In the genomic region with DNA sequence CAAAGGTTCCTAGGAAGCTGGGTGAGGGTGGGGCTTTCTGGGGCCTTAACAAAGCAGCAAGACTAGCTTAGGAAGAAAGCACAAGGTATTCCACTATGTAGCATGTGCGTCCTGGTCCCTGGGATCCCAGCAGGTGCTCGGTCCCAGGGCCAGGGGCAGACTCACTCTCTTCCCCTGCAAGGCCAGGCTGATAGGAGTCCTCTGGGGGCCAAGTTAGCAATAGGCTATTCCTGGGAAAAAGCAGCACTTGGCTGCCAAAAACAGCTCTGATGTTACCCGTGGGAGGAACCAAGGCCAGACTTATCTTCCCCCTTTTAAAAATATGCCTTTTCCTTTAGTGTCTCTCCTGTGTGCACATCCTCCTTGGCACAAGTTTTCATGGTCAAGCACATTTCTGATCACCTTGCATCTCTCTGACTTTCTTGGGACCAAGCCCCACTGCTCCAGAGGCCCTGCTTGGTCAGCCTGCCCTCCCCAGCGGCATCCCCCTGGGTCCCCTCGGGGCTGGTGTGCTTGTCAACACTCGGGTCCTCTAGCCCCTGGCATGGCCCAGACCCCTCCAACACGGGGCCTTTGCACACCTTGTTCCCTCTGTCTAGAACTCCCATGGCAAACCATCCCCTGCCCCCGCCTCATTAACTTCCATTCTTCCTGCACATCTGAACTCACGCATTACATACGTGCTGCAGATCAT, we compare ENCODE assay signal across 21 cellular contexts.
"Had no signal": no experiment of that assay in that cellular context is flagged by ENCODE, and none has a peak within 500 bp of the region (broad histone marks: within the 10 kb centered on the region; RNA-seq: fewer than 3 reads in every experiment).

No MANE protein-coding gene starts in this region.

- H3K27ac ChIP-seq: body of pancreas, suprapubic skin, transverse colon had no signal

- H3K9me3 Mint-ChIP-seq: activated CD4-positive, alpha-beta T cell treated with anti-CD3 and anti-CD28 coated beads, Interleukin-2, amount 10 ng/mL, durations not matched to agents 7 days and 5 days; activated naive CD8-positive, alpha-beta T cell treated with anti-CD3 and anti-CD28 coated beads, Interleukin-2, amount 10 ng/mL, durations not matched to agents 7 days and 5 days; activated T-helper 1 cell treated with anti-CD3 and anti-CD28 coated beads, Interleukin-12 subunit alpha, Interleukin-12 subunit beta, Interleukin-2, Interleukin-4 antibody, amounts not matched to agents 30 ng/mL and 10 ng/mL and 1 ng/mL, durations not matched to agents 14 hours and 24 hours and 36 hours; immature natural killer cell; stimulated activated naive CD8-positive, alpha-beta T cell treated with anti-CD3 and anti-CD28 coated beads, Interleukin-15, Interleukin-2, amounts not matched to agents 100 ng/mL and 50 ng/mL, for 24 hours had no signal

- H3K4me3 ChIP-seq: body of pancreas, dorsolateral prefrontal cortex, lower lobe of right lung, suprapubic skin, transverse colon had no signal

- H3K4me1 ChIP-seq: suprapubic skin had no signal

- H3K27me3 ChIP-seq: body of pancreas, dorsolateral prefrontal cortex, suprapubic skin, transverse colon had no signal

- H3K4me1 Mint-ChIP-seq: activated CD4-positive, alpha-beta T cell treated with anti-CD3 and anti-CD28 coated beads, Interleukin-2, amount 10 ng/mL, durations not matched to agents 7 days and 5 days; activated naive CD8-positive, alpha-beta T cell treated with anti-CD3 and anti-CD28 coated beads, Interleukin-2, amount 10 ng/mL, durations not matched to agents 7 days and 5 days had no signal

- H3K9me3 ChIP-seq: body of pancreas, lower lobe of right lung, suprapubic skin, transverse colon had no signal

- ATAC-seq: activated CD4-positive, CD25-positive, alpha-beta regulatory T cell treated with anti-CD3 and anti-CD28 coated beads, Interleukin-2, amount 50 U/mL, for 24 hours; activated CD8-positive, alpha-beta T cell treated with anti-CD3 and anti-CD28 coated beads, Interleukin-2, amount 10 ng/mL, durations not matched to agents 7 days and 5 days; body of pancreas had no signal

- H3K36me3 Mint-ChIP-seq: activated naive CD8-positive, alpha-beta T cell treated with anti-CD3 and anti-CD28 coated beads, Interleukin-2, amount 10 ng/mL, durations not matched to agents 7 days and 5 days had no signal

- H3K36me3 ChIP-seq: transverse colon had no signal

- DNase-seq: activated CD4-positive, alpha-beta T cell treated with anti-CD3 and anti-CD28 coated beads, Interleukin-2, amount 10 ng/mL, durations not matched to agents 7 days and 5 days; activated CD8-positive, alpha-beta T cell treated with anti-CD3 and anti-CD28 coated beads, Interleukin-2, amount 10 ng/mL, durations not matched to agents 7 days and 5 days; activated gamma-delta T cell treated with Interleukin-2 at 50 U/mL for 16 hours; activated naive CD8-positive, alpha-beta T cell treated with anti-CD3 and anti-CD28 coated beads, Interleukin-2, amount 10 ng/mL, durations not matched to agents 7 days and 5 days; dorsolateral prefrontal cortex; endodermal cell; immature natural killer cell; lower lobe of right lung; occipital lobe; small intestine; stimulated activated CD4-positive, alpha-beta T cell treated with anti-CD3 and anti-CD28 coated beads, Interleukin-15, amount 100 ng/mL, for 24 hours; stimulated activated CD4-positive, alpha-beta T cell treated with anti-CD3 and anti-CD28 coated beads, Interleukin-2, amount 100 ng/mL, for 48 hours; T-helper 1 cell; T1000; transverse colon had no signal

- H3K27me3 Mint-ChIP-seq: activated CD4-positive, alpha-beta T cell treated with anti-CD3 and anti-CD28 coated beads, Interleukin-2, amount 10 ng/mL, durations not matched to agents 7 days and 5 days; progenitor cell of endocrine pancreas; stimulated activated naive CD8-positive, alpha-beta T cell treated with anti-CD3 and anti-CD28 coated beads, Interleukin-15, Interleukin-2, amounts not matched to agents 100 ng/mL and 50 ng/mL, for 24 hours had no signal

- H3K27ac Mint-ChIP-seq: activated CD4-positive, alpha-beta T cell treated with anti-CD3 and anti-CD28 coated beads, Interleukin-2, amount 10 ng/mL, durations not matched to agents 7 days and 5 days; activated CD8-positive, alpha-beta T cell treated with anti-CD3 and anti-CD28 coated beads, Interleukin-2, amount 10 ng/mL, durations not matched to agents 7 days and 5 days; activated naive CD8-positive, alpha-beta T cell treated with anti-CD3 and anti-CD28 coated beads, Interleukin-2, amount 10 ng/mL, durations not matched to agents 7 days and 5 days; activated T-helper 1 cell treated with anti-CD3 and anti-CD28 coated beads, Interleukin-12 subunit alpha, Interleukin-12 subunit beta, Interleukin-2, Interleukin-4 antibody, amounts not matched to agents 30 ng/mL and 10 ng/mL and 1 ng/mL, durations not matched to agents 14 hours and 24 hours and 36 hours; endodermal cell; stimulated activated naive CD8-positive, alpha-beta T cell treated with anti-CD3 and anti-CD28 coated beads, Interleukin-15, Interleukin-2, amounts not matched to agents 100 ng/mL and 50 ng/mL, for 24 hours had no signal

- H3K4me3 Mint-ChIP-seq: activated CD4-positive, alpha-beta T cell treated with anti-CD3 and anti-CD28 coated beads, Interleukin-2, amount 10 ng/mL, durations not matched to agents 7 days and 5 days; activated CD8-positive, alpha-beta T cell treated with anti-CD3 and anti-CD28 coated beads, Interleukin-2, amount 10 ng/mL, durations not matched to agents 7 days and 5 days; activated naive CD8-positive, alpha-beta T cell treated with anti-CD3 and anti-CD28 coated beads, Interleukin-2, amount 10 ng/mL, durations not matched to agents 7 days and 5 days; activated T-helper 1 cell treated with anti-CD3 and anti-CD28 coated beads, Interleukin-12 subunit alpha, Interleukin-12 subunit beta, Interleukin-2, Interleukin-4 antibody, amounts not matched to agents 30 ng/mL and 10 ng/mL and 1 ng/mL, durations not matched to agents 14 hours and 24 hours and 36 hours; endodermal cell; immature natural killer cell; stimulated activated naive CD8-positive, alpha-beta T cell treated with anti-CD3 and anti-CD28 coated beads, Interleukin-15, Interleukin-2, amounts not matched to agents 100 ng/mL and 50 ng/mL, for 24 hours had no signal
